In genomic region chr10:23016636-23017035, GRCh38 we compare ENCODE assay signal across 35 cellular contexts.
"Had no signal": no experiment of that assay in that cellular context is flagged by ENCODE, and none has a peak within 500 bp of the region (broad histone marks: within the 10 kb centered on the region; RNA-seq: fewer than 3 reads in every experiment).

No MANE protein-coding gene starts in this region.

- H3K4me1 Mint-ChIP-seq: activated T-helper 17 cell treated with anti-CD3 and anti-CD28 coated beads, Interleukin-2, amount 50 U/mL, for 72 hours had no signal

- H3K27ac ChIP-seq: brain microvascular endothelial cell, epithelial cell of prostate, esophagus muscularis mucosa, gastroesophageal sphincter, heart right ventricle, WERI-Rb-1 had no signal

- H3K36me3 Mint-ChIP-seq: activated naive CD8-positive, alpha-beta T cell had no signal

- H3K27ac Mint-ChIP-seq: activated B cell treated with CpG ODN at 0.5 μM for 24 hours; activated CD8-positive, alpha-beta T cell treated with anti-CD3 and anti-CD28 coated beads for 36 hours; activated naive CD8-positive, alpha-beta T cell; activated T-helper 17 cell treated with anti-CD3 and anti-CD28 coated beads, Interleukin-2, amount 50 U/mL, for 72 hours; effector memory CD8-positive, alpha-beta T cell; T-helper 17 cell; T-helper 2 cell treated with Interferon-gamma antibody and Interleukin-4, amounts not matched to agents 5 μg/mL and 100 μg/mL, for 36 hours had no signal

- DNase-seq: activated B cell treated with CpG ODN at 0.5 μM for 24 hours; activated CD4-positive, alpha-beta T cell treated with anti-CD3 and anti-CD28 coated beads for 48 hours; activated CD4-positive, alpha-beta T cell treated with anti-CD3 and anti-CD28 coated beads, Interleukin-2, amount 50 U/mL, for 1 hour; activated CD4-positive, alpha-beta T cell treated with anti-CD3 and anti-CD28 coated beads, Interleukin-2, amount 50 U/mL, for 48 hours; activated CD8-positive, alpha-beta memory T cell treated with anti-CD3 and anti-CD28 coated beads for 24 hours; activated CD8-positive, alpha-beta T cell treated with anti-CD3 and anti-CD28 coated beads for 36 hours; activated effector memory CD4-positive, alpha-beta T cell treated with Interleukin-2 at 50 U/mL for 16 hours; activated gamma-delta T cell treated with Interleukin-2 at 50 U/mL for 16 hours; activated naive CD4-positive, alpha-beta T cell treated with anti-CD3 and anti-CD28 coated beads, Interleukin-2, amount 50 U/mL, for 16 hours; activated naive CD4-positive, alpha-beta T cell treated with Interleukin-2 at 50 U/mL for 16 hours; activated T-cell treated with anti-CD3 and anti-CD28 coated beads, Interleukin-2, amount 50 U/mL, for 4 hours; amniotic stem cell; anterior cingulate cortex; brain microvascular endothelial cell; caudate nucleus; cortex of kidney; dermis blood vessel endothelial cell; effector CD4-positive, alpha-beta T cell; effector memory CD8-positive, alpha-beta T cell; foreskin melanocyte; heart right ventricle; T-helper 1 cell; T-helper 17 cell; T1000; WERI-Rb-1 had no signal

- H3K9me3 Mint-ChIP-seq: activated T-helper 17 cell treated with anti-CD3 and anti-CD28 coated beads, Interleukin-2, amount 50 U/mL, for 72 hours; T-helper 2 cell treated with Interferon-gamma antibody and Interleukin-4, amounts not matched to agents 5 μg/mL and 100 μg/mL, for 36 hours had no signal

- H3K36me3 ChIP-seq: brain microvascular endothelial cell, esophagus muscularis mucosa, gastroesophageal sphincter, heart right ventricle, WERI-Rb-1 had no signal

- ATAC-seq: activated CD4-positive, CD25-positive, alpha-beta regulatory T cell treated with anti-CD3 and anti-CD28 coated beads, Interleukin-2, amount 50 U/mL, for 24 hours; activated CD8-positive, alpha-beta T cell treated with anti-CD3 and anti-CD28 coated beads for 36 hours; activated T-cell treated with anti-CD3 and anti-CD28 coated beads, Interleukin-2, amount 50 U/mL, for 4 hours; activated T-helper 17 cell treated with anti-CD3 and anti-CD28 coated beads, Interleukin-2, amount 50 U/mL, for 72 hours; effector memory CD8-positive, alpha-beta T cell; gastroesophageal sphincter; heart right ventricle; T-helper 17 cell had no signal

- H3K4me1 ChIP-seq: esophagus muscularis mucosa, gastroesophageal sphincter, heart right ventricle had no signal

- H3K27me3 ChIP-seq: esophagus muscularis mucosa, gastroesophageal sphincter, heart right ventricle had no signal

- FAIRE-seq: astrocyte, bronchial epithelial cell, colon had no signal

- H3K4me3 Mint-ChIP-seq: activated B cell treated with CpG ODN at 0.5 μM for 24 hours; activated CD8-positive, alpha-beta T cell treated with anti-CD3 and anti-CD28 coated beads for 36 hours; activated naive CD8-positive, alpha-beta T cell; activated T-cell treated with anti-CD3 and anti-CD28 coated beads, Interleukin-2, amount 50 U/mL, for 4 hours; activated T-helper 17 cell treated with anti-CD3 and anti-CD28 coated beads, Interleukin-2, amount 50 U/mL, for 72 hours; effector memory CD8-positive, alpha-beta T cell; T-helper 17 cell; T-helper 2 cell treated with Interferon-gamma antibody and Interleukin-4, amounts not matched to agents 5 μg/mL and 100 μg/mL, for 36 hours had no signal

- H3K4me3 ChIP-seq: esophagus muscularis mucosa, gastroesophageal sphincter, heart right ventricle had no signal
